In genomic region chr4:109148577-109149075, GRCh38 we compare ENCODE assay signal across 1 cellular context.
A peak's percentile ranks its signal among the peaks of the same experiment; 100 is the strongest.
TF ChIP-seq lines count a peak whose summit lies in the region.

No MANE protein-coding gene starts in this region.

TF ChIP-seq in K562, 482 proteins besides CTCF, POLR2A, EP300 and RAD21 (continued from another document):
- TF ChIP-seq ZBTB26 (CRISPR knock-in tag; IDR thresholded peaks at IDR 0.05) (0 out of 2 replicates have a peak, but pooled peaks have one; percentile 3), FOXP4 (CRISPR knock-in tag; IDR thresholded peaks at IDR 0.05; ENCODE audit: borderline replicate concordance) (no peak), ZNF584 (CRISPR knock-in tag; IDR thresholded peaks at IDR 0.05; ENCODE audit: low read depth) (no peak), SMARCB1 (IDR thresholded peaks at IDR 0.05; ENCODE audit: insufficient read length, low read depth) (no peak), LEF1 (IDR thresholded peaks at IDR 0.05) (peak; percentile 99), ZEB2 (IDR thresholded peaks at IDR 0.05) (peak; percentile 88), MEIS2 (IDR thresholded peaks at IDR 0.05; ENCODE audit: partially characterized antibody) (peak; percentile 84), NONO (IDR thresholded peaks at IDR 0.05; ENCODE audit: low read depth in 2 of 2, low read length in 1 of 2) (no peak), HSF4 (CRISPR knock-in tag; IDR thresholded peaks at IDR 0.05; ENCODE audit: borderline replicate concordance) (0 out of 2 replicates have a peak, but pooled peaks have one; percentile 39), NCOA1 (IDR thresholded peaks at IDR 0.05; ENCODE audit: low read depth) (peak; percentile 65; the same call in 1 of the 2 replicates), ATF3 (IDR thresholded peaks at IDR 0.05) (peak; percentile 46), ATF3 (CRISPR knock-in tag; conservative IDR thresholded peaks at IDR 0.05) (no peak), ZC3H4 (CRISPR knock-in tag; IDR thresholded peaks at IDR 0.05; ENCODE audit: borderline replicate concordance) (no peak)
